Comparison of ENCODE assay signal across 9 cellular contexts in genomic region chr17:67260051-67260987, GRCh38. TPM values are rescaled to one million over a fixed set of nuclear protein-coding genes. Genes with fewer than 3 reads are reported as not detected.
A peak's percentile ranks its signal among the peaks of the same experiment; 100 is the strongest.
DNase-seq lines count a peak whose midpoint lies in the region; ATAC-seq, FAIRE-seq and TF ChIP-seq lines count a peak whose summit lies in the region.
"Had no signal": no experiment of that assay in that cellular context is flagged by ENCODE, and none has a peak within 500 bp of the region (broad histone marks: within the 10 kb centered on the region; RNA-seq: fewer than 3 reads in every experiment).

No MANE protein-coding gene starts in this region.

- H3K4me3 ChIP-seq in A549 (no peak overlapping the region), mucosa of descending colon (no peak overlapping the region)
- no peak overlapping the region for H3K4me3 ChIP-seq in effector memory CD4-positive, alpha-beta T cell (ENCODE audit: insufficient read depth, low read depth, low read length, poor library complexity, severe bottlenecking)

- ATAC-seq in A549 (peak; percentile 35 to 58; a peak in 3 of 6 replicates), mucosa of descending colon (peak; percentile 48), HG03175 (IDR thresholded peaks at IDR 0.05; ENCODE audit: unreplicated experiment) (no peak)
- no peak for ATAC-seq in stimulated activated memory B cell treated with anti-CD40 and anti-IgM and Interleukin-4, amounts not matched to agents 10 μg/mL and 1 μg/mL and 100 μg/mL, for 72 hours

- no peaks in the 10 kb centered on the region for H3K9me3 Mint-ChIP-seq in stimulated activated memory B cell treated with anti-CD40 and anti-IgM and Interleukin-4, amounts not matched to agents 10 μg/mL and 1 μg/mL and 100 μg/mL, for 72 hours

- TF ChIP-seq RAD21 in A549 (conservative IDR thresholded peaks at IDR 0.05 in 1 of 2, IDR thresholded peaks at IDR 0.05 in 1 of 2), result no peak

- DNase-seq in A549 (ENCODE audit: low read depth in 1 of 2, low spot score in 1 of 2), result peak in 1 of 2 experiments; percentile 48
- no peak for DNase-seq in caudate nucleus (lab: John Stamatoyannopoulos, UW)
- DNase-seq in mucosa of descending colon, result peak in 1 of 3 donors; percentile 43
- DNase-seq in NCI-H2081 treated with DMSO at 0.1 percent for 48 hours (lab: John Stamatoyannopoulos, UW), result no peak
- no peak for DNase-seq in effector memory CD4-positive, alpha-beta T cell

- H3K36me3 ChIP-seq in KOPT-K1 (ENCODE audit: insufficient read depth, low read length) (no peaks in the 10 kb centered on the region), mucosa of descending colon (ENCODE audit: low read depth) (no peaks in the 10 kb centered on the region)
- no peaks in the 10 kb centered on the region for H3K36me3 ChIP-seq in effector memory CD4-positive, alpha-beta T cell (ENCODE audit: control insufficient read depth, insufficient read depth, low read length)

- TF ChIP-seq POLR2A in A549 (IDR thresholded peaks at IDR 0.05; ENCODE audit: low read length), result no peak

- peak overlapping the region; percentile 10 to 23; a peak in 2 of 6 replicates for H3K27ac ChIP-seq in A549
- peak overlapping the region; percentile 6 for H3K27ac ChIP-seq in KOPT-K1 (ENCODE audit: low read depth, low read length, poor library complexity, severe bottlenecking)
- peak overlapping the region; percentile 54 for H3K27ac ChIP-seq in caudate nucleus (ENCODE audit: low read depth, low read length)
- H3K27ac ChIP-seq in effector memory CD4-positive, alpha-beta T cell (ENCODE audit: insufficient read depth, low read length, poor library complexity, severe bottlenecking), result no peak overlapping the region

- intact Hi-C loops in mucosa of descending colon (cut with DNase I, micrococcal nuclease), result no loop called here

- POLR2A ChIA-PET in A549 (lab: Yijun Ruan, JAX), result no interaction called here

- peaks cover 13% of the 10 kb centered on the region for H3K4me1 ChIP-seq in A549
- peaks cover 5% of the 10 kb centered on the region for H3K4me1 ChIP-seq in mucosa of descending colon (ENCODE audit: low read depth)
- peaks cover 11% of the 10 kb centered on the region for H3K4me1 ChIP-seq in effector memory CD4-positive, alpha-beta T cell (ENCODE audit: control insufficient read depth, insufficient read depth, low read length, poor library complexity, severe bottlenecking)

- 45% methylated on average over 14 of the region's 14 CpGs for WGBS in A549 (ENCODE audit: missing lambda C conversion rate)

- no peaks in the 10 kb centered on the region for H3K36me3 Mint-ChIP-seq in stimulated activated memory B cell treated with anti-CD40 and anti-IgM and Interleukin-4, amounts not matched to agents 10 μg/mL and 1 μg/mL and 100 μg/mL, for 72 hours

- no peaks in the 10 kb centered on the region for H3K27me3 Mint-ChIP-seq in stimulated activated memory B cell treated with anti-CD40 and anti-IgM and Interleukin-4, amounts not matched to agents 10 μg/mL and 1 μg/mL and 100 μg/mL, for 72 hours

- no peak overlapping the region for H3K4me3 Mint-ChIP-seq in stimulated activated memory B cell treated with anti-CD40 and anti-IgM and Interleukin-4, amounts not matched to agents 10 μg/mL and 1 μg/mL and 100 μg/mL, for 72 hours

- FAIRE-seq in A549 (lab: Jason Lieb, UNC), result no peak

- CTCF ChIA-PET in A549 (lab: Yijun Ruan, JAX), result interaction anchor here (0.6 to 1.2 kb wide), 3 partner anchors 16 to 40 kb away, joined by 3 to 5 read pairs (median 4); no protein-coding TSS in a partner anchor

- no peak for TF ChIP-seq CTCF in A549 (IDR thresholded peaks at IDR 0.05)
- TF ChIP-seq CTCF in mucosa of descending colon (IDR thresholded peaks at IDR 0.05), result no peak

- no peak overlapping the region for H3K27ac Mint-ChIP-seq in stimulated activated memory B cell treated with anti-CD40 and anti-IgM and Interleukin-4, amounts not matched to agents 10 μg/mL and 1 μg/mL and 100 μg/mL, for 72 hours
- H3K27ac Mint-ChIP-seq: activated T-helper 2 cell treated with anti-CD3 and anti-CD28 coated beads, Interferon-gamma antibody, Interleukin-2, Interleukin-4, amounts not matched to agents 10 μg/mL and 5 μg/mL and 100 μg/mL, durations not matched to agents 14 hours and 24 hours and 36 hours had no signal

- H3K27me3 ChIP-seq in effector memory CD4-positive, alpha-beta T cell (replicated peaks; ENCODE audit: control insufficient read depth, insufficient read depth, low read length, poor library complexity, severe bottlenecking), result no peaks in the 10 kb centered on the region

- peaks cover 7% of the 10 kb centered on the region for H3K4me1 Mint-ChIP-seq in stimulated activated memory B cell treated with anti-CD40 and anti-IgM and Interleukin-4, amounts not matched to agents 10 μg/mL and 1 μg/mL and 100 μg/mL, for 72 hours

- H3K9me3 ChIP-seq in A549 (0 out of 3 replicates have a peak, but pooled peaks cover 2% of the 10 kb centered on the region), KOPT-K1 (ENCODE audit: insufficient read depth, low read length, poor library complexity, severe bottlenecking) (no peaks in the 10 kb centered on the region), mucosa of descending colon (no peaks in the 10 kb centered on the region)
- no peaks in the 10 kb centered on the region for H3K9me3 ChIP-seq in effector memory CD4-positive, alpha-beta T cell (ENCODE audit: control insufficient read depth, low read length)

- peak overlapping the region; percentile 49 for H3K4me2 ChIP-seq in A549

- TF ChIP-seq EP300 in A549 (IDR thresholded peaks at IDR 0.05), result no peak

TF ChIP-seq in A549, 52 proteins besides CTCF, POLR2A, EP300 and RAD21:
- peak; percentile 83 for TF ChIP-seq CEBPB (IDR thresholded peaks at IDR 0.05)
- TF ChIP-seq CBX8 (IDR thresholded peaks at IDR 0.05), result no peak
- peak; percentile 8 for TF ChIP-seq MAFK (IDR thresholded peaks at IDR 0.05; ENCODE audit: partially characterized antibody)

RNA-seq across cellular contexts. Expression of gene HELZ, which starts 15.3 kb away (rescaled TPM):
- polyA plus RNA-seq in A549 (2011; rRNA removed) (17.8 and 18.3 TPM in 2 replicates), A549 (2017; fragmentation: RNase III; extraction: RNeasy Plus Mini Kit Qiagen cat#74134 plus additional on column Dnase treatment) (5.6 to 6.7 TPM (median 5.7 TPM) in 3 replicates)
- polyA plus RNA-seq in A549 (2012; cell fraction: cytosol; rRNA removed), result 2.5 and 3.1 TPM in 2 replicates
- polyA plus RNA-seq in A549 (2012; cell fraction: nucleus; rRNA removed), result 2.5 and 3.9 TPM in 2 replicates
- 24.8 and 32.2 TPM in 2 replicates for polyA minus RNA-seq in A549 (2011; rRNA and poly(A)+ RNA removed)
- 10 to 100 TPM; 43.2 to 65.3 (median 43.3) TPM for total RNA-seq in mucosa of descending colon

Comparison
In these comparisons a context has a peak if more than half of its experiments do, and no peak if none do; other contexts are left out.
1. ATAC-seq: peak in A549 (2 of 2) and mucosa of descending colon (single experiment); none in stimulated activated memory B cell treated with anti-CD40 and anti-IgM and Interleukin-4, amounts not matched to agents 10 μg/mL and 1 μg/mL and 100 μg/mL, for 72 hours (single experiment) and HG03175 (single experiment).